16 cellular contexts compared by ENCODE assay signal in genomic region chr3:59261009-59261408, GRCh38.
DNase-seq lines count a peak whose midpoint lies in the region; ATAC-seq and TF ChIP-seq lines count a peak whose summit lies in the region.
"Had no signal": no experiment of that assay in that cellular context is flagged by ENCODE, and none has a peak within 500 bp of the region (broad histone marks: within the 10 kb centered on the region; RNA-seq: fewer than 3 reads in every experiment).

No MANE protein-coding gene starts in this region.

- H3K4me1 ChIP-seq in right atrium auricular region = no peaks in the 10 kb centered on the region
- no peaks in the 10 kb centered on the region for H3K4me1 ChIP-seq in mesendoderm (ENCODE audit: control insufficient read depth, low read depth, low read length)
- H3K4me1 ChIP-seq in tibial artery = peaks cover 0 to 9% (median 0%) of the 10 kb centered on the region in 4 donors
- H3K4me1 ChIP-seq: HAP-1 had no signal

- DNase-seq in Right ventricle myocardium superior = no peak
- DNase-seq in right atrium auricular region (ENCODE audit: low spot score) = no peak
- peak; percentile 25 for DNase-seq in fibroblast of the aortic adventitia (ENCODE audit: low read depth)
- peak; percentile 37 for DNase-seq in mesendoderm
- no peak for DNase-seq in tibial artery
- DNase-seq in activated CD4-positive, CD25-positive, alpha-beta regulatory T cell (lab: John Stamatoyannopoulos, UW) = no peak
- DNase-seq: C1 segment of cervical spinal cord; Calu3; CD4-positive, alpha-beta memory T cell; COR-L47; DMS53; DMS79 treated with DMSO at 0.1 percent for 48 hours; GF-D8; GOT3; HFFc6 had no signal

- no peak overlapping the region for H3K23ac ChIP-seq in mesendoderm (ENCODE audit: low read length)

- H3K4me2 ChIP-seq in mesendoderm (ENCODE audit: low read length) = no peak overlapping the region

- intact Hi-C loops in Right ventricle myocardium superior (cut with DNase I) (no loop called here), tibial artery (cut with DNase I; ENCODE audit: low total_unique reads) (no loop called here)

- no peak overlapping the region for H4K8ac ChIP-seq in mesendoderm (ENCODE audit: low read depth, low read length)

- ATAC-seq in Right ventricle myocardium superior (ENCODE audit: poor library complexity) = peak; percentile 81

- H3K4ac ChIP-seq in mesendoderm (ENCODE audit: low read depth, low read length) = no peak overlapping the region

- H2BK120ac ChIP-seq in mesendoderm (ENCODE audit: low read depth, low read length) = no peak overlapping the region

- H3K4me3 ChIP-seq in right atrium auricular region (no peak overlapping the region), fibroblast of the aortic adventitia (ENCODE audit: low read depth, low read length) (no peak overlapping the region), mesendoderm (ENCODE audit: low read length) (no peak overlapping the region), tibial artery (no peak overlapping the region)
- H3K4me3 ChIP-seq: HAP-1 had no signal

- H2BK15ac ChIP-seq in mesendoderm (replicated peaks; ENCODE audit: low read depth) = no peak overlapping the region

- no peak overlapping the region for H2AK5ac ChIP-seq in mesendoderm (ENCODE audit: low read length)

- H3K27me3 ChIP-seq in right atrium auricular region = no peaks in the 10 kb centered on the region
- H3K27me3 ChIP-seq in mesendoderm (ENCODE audit: insufficient read depth, low read length, poor library complexity) = no peaks in the 10 kb centered on the region
- H3K27me3 ChIP-seq in tibial artery = no peaks in the 10 kb centered on the region

- no peak overlapping the region for H4K5ac ChIP-seq in mesendoderm (ENCODE audit: low read length)

- H3K18ac ChIP-seq in mesendoderm (ENCODE audit: low read length) = no peak overlapping the region

- H3K79me1 ChIP-seq in mesendoderm (ENCODE audit: low read length) = no peaks in the 10 kb centered on the region

- TF ChIP-seq CTCF in right atrium auricular region (IDR thresholded peaks at IDR 0.05) (no peak), fibroblast of the aortic adventitia (IDR thresholded peaks at IDR 0.05; ENCODE audit: insufficient read depth, low read length) (no peak), tibial artery (IDR thresholded peaks at IDR 0.05) (no peak)

- H3K56ac ChIP-seq in mesendoderm (ENCODE audit: low read length) = no peak overlapping the region

- H3K27ac ChIP-seq in right atrium auricular region (no peak overlapping the region), mesendoderm (ENCODE audit: low read depth, low read length) (no peak overlapping the region), tibial artery (no peak overlapping the region)

- H2BK5ac ChIP-seq in mesendoderm (ENCODE audit: low read length) = no peak overlapping the region

- H3K79me2 ChIP-seq in mesendoderm (ENCODE audit: control insufficient read depth, insufficient read depth, low read length) = no peaks in the 10 kb centered on the region

- H3K36me3 ChIP-seq in right atrium auricular region = no peaks in the 10 kb centered on the region
- no peaks in the 10 kb centered on the region for H3K36me3 ChIP-seq in mesendoderm (ENCODE audit: control insufficient read depth, insufficient read depth, low read length)
- H3K36me3 ChIP-seq in tibial artery = no peaks in the 10 kb centered on the region
- H3K36me3 ChIP-seq: HAP-1 had no signal

- no peak overlapping the region for H3K9ac ChIP-seq in mesendoderm (ENCODE audit: low read length)

- H3K9me3 ChIP-seq in right atrium auricular region (no peaks in the 10 kb centered on the region), tibial artery (no peaks in the 10 kb centered on the region)
- H3K9me3 ChIP-seq: HAP-1 had no signal

Comparison
In these comparisons a context has a peak if more than half of its experiments do, and no peak if none do; other contexts are left out.
1. DNase-seq: peak in fibroblast of the aortic adventitia (single experiment) and mesendoderm (single experiment); none in Right ventricle myocardium superior (single experiment), right atrium auricular region (single experiment), tibial artery (0 of 2) and activated CD4-positive, CD25-positive, alpha-beta regulatory T cell (0 of 4).